In genomic region chrX:77691916-77692315, GRCh38 we compare ENCODE assay signal across 27 cellular contexts.
"Had no signal": no experiment of that assay in that cellular context is flagged by ENCODE, and none has a peak within 500 bp of the region (broad histone marks: within the 10 kb centered on the region; RNA-seq: fewer than 3 reads in every experiment).

No MANE protein-coding gene starts in this region.

- H3K27ac Mint-ChIP-seq: immature natural killer cell; nephron; progenitor cell of endocrine pancreas; stimulated activated memory B cell treated with anti-CD40 and anti-IgM and Interleukin-4, amounts not matched to agents 10 μg/mL and 1 μg/mL and 100 μg/mL, for 72 hours; stimulated activated naive CD8-positive, alpha-beta T cell treated with anti-CD3 and anti-CD28 coated beads, Interleukin-15, amount 100 ng/mL, for 72 hours had no signal

- H3K4me3 Mint-ChIP-seq: immature natural killer cell; naive thymus-derived CD8-positive, alpha-beta T cell; nephron; neural crest cell; stimulated activated memory B cell treated with anti-CD40 and anti-IgM and Interleukin-4, amounts not matched to agents 10 μg/mL and 1 μg/mL and 100 μg/mL, for 72 hours; stimulated activated naive CD8-positive, alpha-beta T cell treated with anti-CD3 and anti-CD28 coated beads, Interleukin-15, amount 100 ng/mL, for 72 hours had no signal

- H3K27me3 Mint-ChIP-seq: naive thymus-derived CD8-positive, alpha-beta T cell; progenitor cell of endocrine pancreas; stimulated activated memory B cell treated with anti-CD40 and anti-IgM and Interleukin-4, amounts not matched to agents 10 μg/mL and 1 μg/mL and 100 μg/mL, for 72 hours; stimulated activated naive CD8-positive, alpha-beta T cell treated with anti-CD3 and anti-CD28 coated beads, Interleukin-15, amount 100 ng/mL, for 72 hours had no signal

- H3K4me2 ChIP-seq: smooth muscle cell had no signal

- H3K4me1 ChIP-seq: left lung, lower lobe of right lung, right atrium auricular region, right lobe of liver, transverse colon, upper lobe of left lung, vagina had no signal

- H3K4me1 Mint-ChIP-seq: nephron; neural crest cell; stimulated activated naive CD8-positive, alpha-beta T cell treated with anti-CD3 and anti-CD28 coated beads, Interleukin-15, amount 100 ng/mL, for 72 hours had no signal

- H3K36me3 ChIP-seq: left lung, lower lobe of right lung, transverse colon, upper lobe of left lung, vagina had no signal

- H3K27me3 ChIP-seq: left lung, right atrium auricular region, right lobe of liver, transverse colon, upper lobe of left lung, vagina had no signal

- ATAC-seq: left colon; left lung; lower lobe of right lung; naive thymus-derived CD8-positive, alpha-beta T cell; right lobe of liver; stimulated activated memory B cell treated with anti-CD40 and anti-IgM and Interleukin-4, amounts not matched to agents 10 μg/mL and 1 μg/mL and 100 μg/mL, for 72 hours; stimulated activated naive CD8-positive, alpha-beta T cell treated with anti-CD3 and anti-CD28 coated beads, Interleukin-15, amount 100 ng/mL, for 72 hours had no signal

- H3K9me3 ChIP-seq: left lung, lower lobe of right lung, right atrium auricular region, transverse colon, upper lobe of left lung, vagina had no signal

- FAIRE-seq: islet of Langerhans had no signal

- H3K27ac ChIP-seq: left lung, lower lobe of right lung, right atrium auricular region, right lobe of liver, transverse colon, upper lobe of left lung, vagina had no signal

- H3K9me3 Mint-ChIP-seq: immature natural killer cell; naive thymus-derived CD8-positive, alpha-beta T cell; stimulated activated memory B cell treated with anti-CD40 and anti-IgM and Interleukin-4, amounts not matched to agents 10 μg/mL and 1 μg/mL and 100 μg/mL, for 72 hours; stimulated activated naive CD8-positive, alpha-beta T cell treated with anti-CD3 and anti-CD28 coated beads, Interleukin-15, amount 100 ng/mL, for 72 hours had no signal

- H3K4me3 ChIP-seq: left lung, lower lobe of right lung, right atrium auricular region, right lobe of liver, smooth muscle cell, transverse colon, upper lobe of left lung, vagina had no signal

- DNase-seq: immature natural killer cell; kidney; left colon; left lung; lower lobe of right lung; mammary epithelial cell; mesenchymal stem cell; naive thymus-derived CD8-positive, alpha-beta T cell; nucleus accumbens; right lobe of liver; stimulated activated CD4-positive, alpha-beta T cell treated with anti-CD3 and anti-CD28 coated beads, Interleukin-1b, Interleukin-23, amount 100 ng/mL, for 48 hours; stimulated activated CD4-positive, alpha-beta T cell treated with anti-CD3 and anti-CD28 coated beads, Interleukin-2, amount 100 ng/mL, for 48 hours; stimulated activated CD4-positive, alpha-beta T cell treated with anti-CD3 and anti-CD28 coated beads, Interleukin-4, amount 100 ng/mL, for 4 hours; stimulated activated CD8-positive, alpha-beta memory T cell treated with anti-CD3 and anti-CD28 coated beads, Interleukin-4, amount 100 ng/mL, for 48 hours; stimulated activated naive CD4-positive, alpha-beta T cell treated with Interleukin-2 at 50 U/mL for 16 hours; stimulated activated naive CD8-positive, alpha-beta T cell treated with anti-CD3 and anti-CD28 coated beads, Interleukin-15, amount 100 ng/mL, for 72 hours; substantia nigra; transverse colon; upper lobe of left lung had no signal
